Comparison of ENCODE assay signal across 18 cellular contexts in the genomic region with DNA sequence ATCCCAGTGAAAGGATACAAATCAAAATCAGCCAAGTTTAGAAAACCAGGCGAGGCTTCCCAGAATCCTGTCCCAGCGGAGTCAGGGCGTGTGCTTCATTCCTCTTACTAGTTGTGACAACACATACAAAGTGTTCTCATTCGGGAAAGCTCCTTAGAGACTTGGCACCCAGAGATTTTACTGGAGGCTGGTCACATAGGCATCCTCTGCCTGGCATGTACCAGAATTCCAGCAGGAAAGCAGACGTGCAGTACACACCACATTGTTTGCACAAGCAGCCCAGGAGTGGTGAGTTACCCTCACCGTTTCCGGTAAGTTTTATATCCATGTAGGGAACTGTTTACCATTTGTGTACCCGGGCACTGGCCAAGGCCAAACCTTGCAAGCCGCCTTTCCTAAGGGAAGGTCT. TPM values are rescaled to one million over a fixed set of nuclear protein-coding genes. Genes with fewer than 3 reads are reported as not detected.
"Had no signal": no experiment of that assay in that cellular context is flagged by ENCODE, and none has a peak within 500 bp of the region (broad histone marks: within the 10 kb centered on the region; RNA-seq: fewer than 3 reads in every experiment).

No MANE protein-coding gene starts in this region.

- H3K36me3 ChIP-seq: neutrophil had no signal

- H3K4me1 ChIP-seq: foreskin keratinocyte had no signal

- H3K27ac ChIP-seq: foreskin keratinocyte, neutrophil, WERI-Rb-1 had no signal

- H3K9me3 ChIP-seq: neutrophil had no signal

- DNase-seq: activated CD4-positive, alpha-beta memory T cell treated with anti-CD3 and anti-CD28 coated beads, Interleukin-2, amount 10 ng/mL, durations not matched to agents 7 days and 5 days; activated CD4-positive, alpha-beta T cell treated with anti-CD3 and anti-CD28 coated beads for 36 hours; activated CD8-positive, alpha-beta memory T cell treated with anti-CD3 and anti-CD28 coated beads, Interleukin-2, amount 50 U/mL, for 4 hours; activated gamma-delta T cell treated with Interleukin-2 at 50 U/mL for 16 hours; activated naive CD8-positive, alpha-beta T cell treated with anti-CD3 and anti-CD28 coated beads for 36 hours; activated T-cell treated with anti-CD3 and anti-CD28 coated beads, Interleukin-2, amount 50 U/mL, for 72 hours; foreskin keratinocyte; head of caudate nucleus; left ventricle myocardium superior; naive B cell; stimulated activated CD4-positive, alpha-beta T cell treated with anti-CD3 and anti-CD28 coated beads, Interleukin-4, amount 100 ng/mL, for 1 hour; stimulated activated CD8-positive, alpha-beta memory T cell treated with anti-CD3 and anti-CD28 coated beads, Interleukin-4, amount 100 ng/mL, for 48 hours; stimulated activated naive CD8-positive, alpha-beta T cell treated with anti-CD3 and anti-CD28 coated beads, Interleukin-15, Interleukin-2, amounts not matched to agents 100 U/mL and 50 U/mL, for 24 hours; T-cell; T1000; WERI-Rb-1 had no signal

- ATAC-seq: activated CD4-positive, alpha-beta T cell treated with anti-CD3 and anti-CD28 coated beads for 36 hours; activated T-cell treated with anti-CD3 and anti-CD28 coated beads, Interleukin-2, amount 50 U/mL, for 72 hours; foreskin keratinocyte; left ventricle myocardium superior; stimulated activated naive CD8-positive, alpha-beta T cell treated with anti-CD3 and anti-CD28 coated beads, Interleukin-15, Interleukin-2, amounts not matched to agents 100 U/mL and 50 U/mL, for 24 hours; T-cell had no signal

- H3K27me3 ChIP-seq: foreskin keratinocyte had no signal

RNA-seq across cellular contexts. Expression of gene MMRN2, which starts 34.9 kb away (rescaled TPM):
- total RNA-seq: activated CD4-positive, alpha-beta memory T cell treated with anti-CD3 and anti-CD28 coated beads, Interleukin-2, amount 10 ng/mL, durations not matched to agents 7 days and 5 days; activated CD4-positive, alpha-beta T cell treated with anti-CD3 and anti-CD28 coated beads for 36 hours; activated naive CD8-positive, alpha-beta T cell treated with anti-CD3 and anti-CD28 coated beads for 36 hours had no signal

RNA-seq across cellular contexts. Expression of gene SNCG, which starts 35.8 kb away (rescaled TPM):
- total RNA-seq: activated CD4-positive, alpha-beta memory T cell treated with anti-CD3 and anti-CD28 coated beads, Interleukin-2, amount 10 ng/mL, durations not matched to agents 7 days and 5 days; activated CD4-positive, alpha-beta T cell treated with anti-CD3 and anti-CD28 coated beads for 36 hours; activated naive CD8-positive, alpha-beta T cell treated with anti-CD3 and anti-CD28 coated beads for 36 hours; activated T-cell treated with anti-CD3 and anti-CD28 coated beads, Interleukin-2, amount 50 U/mL, for 72 hours had no signal

RNA-seq across cellular contexts. Expression of gene ADIRF, which starts 45.7 kb away (rescaled TPM):
- total RNA-seq: activated CD4-positive, alpha-beta memory T cell treated with anti-CD3 and anti-CD28 coated beads, Interleukin-2, amount 10 ng/mL, durations not matched to agents 7 days and 5 days; activated CD4-positive, alpha-beta T cell treated with anti-CD3 and anti-CD28 coated beads for 36 hours; activated naive CD8-positive, alpha-beta T cell treated with anti-CD3 and anti-CD28 coated beads for 36 hours; activated T-cell treated with anti-CD3 and anti-CD28 coated beads, Interleukin-2, amount 50 U/mL, for 72 hours; progenitor cell of endocrine pancreas had no signal
